Comparison of ENCODE assay signal across 21 cellular contexts in the genomic region with DNA sequence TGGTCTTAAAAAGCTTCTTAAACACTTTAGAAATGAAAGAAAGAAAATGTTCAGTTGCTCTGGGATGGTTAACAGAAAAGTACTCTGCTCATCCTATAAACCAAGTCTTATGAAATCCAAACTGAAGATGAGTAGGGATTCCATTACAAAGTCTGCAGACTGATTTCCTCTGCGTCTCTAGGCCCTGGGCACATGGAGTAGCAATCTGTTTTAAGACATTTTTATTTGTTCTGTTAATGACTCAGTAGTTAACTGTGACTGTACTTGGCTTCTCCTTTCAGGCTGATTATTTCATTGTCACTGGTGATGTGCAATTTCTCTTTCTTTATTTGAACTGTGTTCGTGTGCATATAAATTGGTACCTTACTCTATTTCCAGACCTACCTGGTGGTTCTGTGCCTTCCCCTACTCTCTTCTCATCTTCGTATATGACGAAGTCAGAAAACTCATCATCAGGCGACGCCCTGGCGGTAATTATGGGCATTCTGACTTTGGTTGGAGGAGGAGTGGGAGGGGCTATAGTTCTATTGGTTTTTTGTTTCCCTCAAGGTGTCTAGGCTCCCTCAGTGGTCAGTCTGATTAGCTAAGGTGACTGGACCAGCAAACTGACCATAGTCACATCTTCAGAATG. TPM values are rescaled to one million over a fixed set of nuclear protein-coding genes. Genes with fewer than 3 reads are reported as not detected.
A peak's percentile ranks its signal among the peaks of the same experiment; 100 is the strongest.
DNase-seq lines count a peak whose midpoint lies in the region; ATAC-seq lines count a peak whose summit lies in the region.
"Had no signal": no experiment of that assay in that cellular context is flagged by ENCODE, and none has a peak within 500 bp of the region (broad histone marks: within the 10 kb centered on the region; RNA-seq: fewer than 3 reads in every experiment).

No MANE protein-coding gene starts in this region.

- H3K4me1 Mint-ChIP-seq in activated T-cell treated with anti-CD3 and anti-CD28 coated beads, Interleukin-2, amount 50 U/mL, for 24 hours (ENCODE audit: low read depth): peaks cover 32% of the 10 kb centered on the region
- H3K4me1 Mint-ChIP-seq in activated naive CD8-positive, alpha-beta T cell treated with anti-CD3 and anti-CD28 coated beads, Interleukin-2, amount 50 U/mL, for 24 hours: no peaks in the 10 kb centered on the region
- H3K4me1 Mint-ChIP-seq: GM23338, neural crest cell had no signal

- no peak overlapping the region for H4K91ac ChIP-seq in mesenchymal stem cell (ENCODE audit: low read length)

- peaks cover 99% of the 10 kb centered on the region for H3K36me3 Mint-ChIP-seq in activated T-cell treated with anti-CD3 and anti-CD28 coated beads, Interleukin-2, amount 50 U/mL, for 24 hours (ENCODE audit: low read depth)
- H3K36me3 Mint-ChIP-seq in activated naive CD8-positive, alpha-beta T cell treated with anti-CD3 and anti-CD28 coated beads, Interleukin-2, amount 50 U/mL, for 24 hours (ENCODE audit: low read depth): peaks cover 87% of the 10 kb centered on the region

- H3K9me3 ChIP-seq in mesenchymal stem cell (ENCODE audit: control insufficient read depth, low read length) (no peaks in the 10 kb centered on the region), MG63 (no peaks in the 10 kb centered on the region)
- H3K9me3 ChIP-seq: transverse colon had no signal

- peaks cover 4% of the 10 kb centered on the region for H3K4me1 ChIP-seq in mesenchymal stem cell (ENCODE audit: control insufficient read depth, insufficient read depth, low read depth, low read length)
- H3K4me1 ChIP-seq: transverse colon had no signal

- no peak overlapping the region for H2BK120ac ChIP-seq in mesenchymal stem cell (ENCODE audit: low read depth, low read length)

- H2AFZ ChIP-seq in mesenchymal stem cell (ENCODE audit: low read depth, low read length): no peak overlapping the region
- H2AFZ ChIP-seq: GM23338 had no signal

- H4K8ac ChIP-seq in mesenchymal stem cell (ENCODE audit: low read length): no peak overlapping the region

- H2AK5ac ChIP-seq in mesenchymal stem cell (ENCODE audit: low read length, severe bottlenecking): no peak overlapping the region

- no peak overlapping the region for H2BK12ac ChIP-seq in mesenchymal stem cell (ENCODE audit: low read length in 2 of 2)

- H2BK15ac ChIP-seq in mesenchymal stem cell (ENCODE audit: low read depth, poor library complexity, severe bottlenecking): no peak overlapping the region

- H3K4me3 ChIP-seq in mesenchymal stem cell (ENCODE audit: insufficient read depth in 1 of 2, low read depth in 1 of 2, low read length in 2 of 2): no peak overlapping the region
- H3K4me3 ChIP-seq in MG63: no peak overlapping the region
- H3K4me3 ChIP-seq: GM23338, transverse colon had no signal

- peaks cover 11% of the 10 kb centered on the region for H3K79me1 ChIP-seq in mesenchymal stem cell (replicated peaks; ENCODE audit: low read length, poor library complexity, severe bottlenecking)

- no peak overlapping the region for H3K4me2 ChIP-seq in mesenchymal stem cell (ENCODE audit: low read length, poor library complexity, severe bottlenecking)
- H3K4me2 ChIP-seq: GM23338 had no signal

- peaks cover 68 to 100% of the 10 kb centered on the region in 2 experiments for H3K36me3 ChIP-seq in mesenchymal stem cell (ENCODE audit: control insufficient read depth in 1 of 2, insufficient read depth in 2 of 2, low read depth in 1 of 2, low read length in 2 of 2)
- H3K36me3 ChIP-seq in MG63: peaks cover 86% of the 10 kb centered on the region

- no peak for ATAC-seq in activated naive CD8-positive, alpha-beta T cell treated with anti-CD3 and anti-CD28 coated beads, Interleukin-2, amount 50 U/mL, for 24 hours
- ATAC-seq: GM23338; stimulated activated memory B cell treated with anti-CD40 and anti-IgM and Interleukin-4, amounts not matched to agents 10 μg/mL and 1 μg/mL and 100 μg/mL, for 72 hours had no signal

- H3K4ac ChIP-seq in mesenchymal stem cell (ENCODE audit: low read depth in 1 of 2, low read length in 2 of 2): no peak overlapping the region

- H3K27me3 ChIP-seq in mesenchymal stem cell (ENCODE audit: control insufficient read depth in 1 of 2, insufficient read depth in 1 of 2, low read length in 2 of 2) (no peaks in the 10 kb centered on the region), MG63 (no peaks in the 10 kb centered on the region)
- H3K27me3 ChIP-seq: transverse colon had no signal

- H3K27me3 Mint-ChIP-seq in activated T-cell treated with anti-CD3 and anti-CD28 coated beads, Interleukin-2, amount 50 U/mL, for 24 hours: no peaks in the 10 kb centered on the region
- no peaks in the 10 kb centered on the region for H3K27me3 Mint-ChIP-seq in activated naive CD8-positive, alpha-beta T cell treated with anti-CD3 and anti-CD28 coated beads, Interleukin-2, amount 50 U/mL, for 24 hours
- H3K27me3 Mint-ChIP-seq: central memory CD8-positive, alpha-beta T cell; stimulated activated memory B cell treated with anti-CD40 and anti-IgM and Interleukin-4, amounts not matched to agents 10 μg/mL and 1 μg/mL and 100 μg/mL, for 72 hours had no signal

- no peak overlapping the region for H3K27ac ChIP-seq in mesenchymal stem cell (ENCODE audit: low read length, poor library complexity, severe bottlenecking)
- H3K27ac ChIP-seq: C4-2B, transverse colon had no signal

- H3K27ac Mint-ChIP-seq in activated T-cell treated with anti-CD3 and anti-CD28 coated beads, Interleukin-2, amount 50 U/mL, for 24 hours: peak overlapping the region; percentile 86
- H3K27ac Mint-ChIP-seq in activated naive CD8-positive, alpha-beta T cell treated with anti-CD3 and anti-CD28 coated beads, Interleukin-2, amount 50 U/mL, for 24 hours: peak overlapping the region; percentile 12
- H3K27ac Mint-ChIP-seq: GM23338; stimulated activated memory B cell treated with anti-CD40 and anti-IgM and Interleukin-4, amounts not matched to agents 10 μg/mL and 1 μg/mL and 100 μg/mL, for 72 hours had no signal

- H3K9me3 Mint-ChIP-seq in activated T-cell treated with anti-CD3 and anti-CD28 coated beads, Interleukin-2, amount 50 U/mL, for 24 hours: no peaks in the 10 kb centered on the region
- no peaks in the 10 kb centered on the region for H3K9me3 Mint-ChIP-seq in activated naive CD8-positive, alpha-beta T cell treated with anti-CD3 and anti-CD28 coated beads, Interleukin-2, amount 50 U/mL, for 24 hours
- H3K9me3 Mint-ChIP-seq: central memory CD8-positive, alpha-beta T cell; GM23338; neural crest cell; stimulated activated memory B cell treated with anti-CD40 and anti-IgM and Interleukin-4, amounts not matched to agents 10 μg/mL and 1 μg/mL and 100 μg/mL, for 72 hours had no signal

- no peak overlapping the region for H3K14ac ChIP-seq in mesenchymal stem cell (ENCODE audit: low read length in 2 of 2)

- no peak for DNase-seq in activated T-cell treated with anti-CD3 and anti-CD28 coated beads, Interleukin-2, amount 50 U/mL, for 24 hours
- DNase-seq in activated T-cell treated with anti-CD3 and anti-CD28 coated beads for 4 hours: no peak
- DNase-seq in EH (ENCODE audit: low read depth): peak; percentile 19
- no peak for DNase-seq in activated naive CD8-positive, alpha-beta T cell treated with anti-CD3 and anti-CD28 coated beads, Interleukin-2, amount 50 U/mL, for 24 hours
- no peak for DNase-seq in mesenchymal stem cell
- DNase-seq in amniotic stem cell (lab: John Stamatoyannopoulos, UW): no peak
- DNase-seq in NCI-H187 (lab: John Stamatoyannopoulos, UW): no peak
- DNase-seq in MG63: no peak
- DNase-seq: activated CD4-positive, alpha-beta T cell treated with anti-CD3 and anti-CD28 coated beads for 4 hours; activated T-cell treated with anti-CD3 and anti-CD28 coated beads, Interleukin-2, amount 50 U/mL, for 1 hour; effector memory CD4-positive, alpha-beta T cell; NCI-H1105 treated with DMSO at 0.1 percent for 48 hours; OCI-M1; stimulated activated CD4-positive, alpha-beta T cell treated with anti-CD3 and anti-CD28 coated beads, Interleukin-12 subunit alpha, Interleukin-12 subunit beta, amount 100 ng/mL, for 4 hours; T1000; transverse colon had no signal

- peak overlapping the region; percentile 59 for H3K9ac ChIP-seq in mesenchymal stem cell (ENCODE audit: low read length)

- no peak overlapping the region for H3K23ac ChIP-seq in mesenchymal stem cell (ENCODE audit: low read length in 2 of 2)

- H2BK5ac ChIP-seq in mesenchymal stem cell (ENCODE audit: low read depth, low read length, poor library complexity, severe bottlenecking): no peak overlapping the region

- H3K18ac ChIP-seq in mesenchymal stem cell (ENCODE audit: low read depth in 1 of 2, low read length in 2 of 2): no peak overlapping the region

- WGBS in mesenchymal stem cell: 97% methylated on average over 7 of the region's 7 CpGs

- H3K4me3 Mint-ChIP-seq in activated T-cell treated with anti-CD3 and anti-CD28 coated beads, Interleukin-2, amount 50 U/mL, for 24 hours: no peak overlapping the region
- H3K4me3 Mint-ChIP-seq in activated naive CD8-positive, alpha-beta T cell treated with anti-CD3 and anti-CD28 coated beads, Interleukin-2, amount 50 U/mL, for 24 hours: no peak overlapping the region
- H3K4me3 Mint-ChIP-seq: central memory CD8-positive, alpha-beta T cell; GM23338; neural crest cell; stimulated activated memory B cell treated with anti-CD40 and anti-IgM and Interleukin-4, amounts not matched to agents 10 μg/mL and 1 μg/mL and 100 μg/mL, for 72 hours had no signal

RNA-seq across cellular contexts. Expression of gene ATP1A1, which starts 30.6 kb away (rescaled TPM):
- 128 TPM for polyA plus RNA-seq in mesenchymal stem cell (2013, experiment 1 of 2)
- 126 TPM for polyA plus RNA-seq in mesenchymal stem cell (2013, experiment 2 of 2)
- total RNA-seq in MG63 (2014; rRNA removed; shearing (Covaris generic); ENCODE audit: low replicate concordance): 88.6 and 124 TPM in 2 replicates
